1 cellular context compared by ENCODE assay signal in the genomic region with DNA sequence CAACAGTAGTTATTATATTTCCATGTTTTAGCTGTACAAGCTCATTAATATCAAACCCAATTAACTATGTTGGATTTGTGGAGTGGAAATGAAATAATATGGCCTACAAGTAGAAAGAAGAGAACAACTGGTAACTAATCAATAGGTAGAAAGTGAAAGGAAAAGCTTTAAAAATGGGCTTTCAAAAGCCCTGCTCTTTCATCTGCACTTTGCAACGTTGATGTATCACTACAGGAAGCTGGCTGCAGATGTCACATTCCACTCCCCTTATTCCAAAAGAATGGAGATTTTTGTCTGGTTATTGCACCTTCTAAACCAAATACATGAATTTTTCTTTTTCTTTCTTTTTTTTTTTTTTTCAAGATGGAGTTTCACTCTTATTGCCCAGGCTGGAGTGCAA.
TF ChIP-seq lines count a peak whose summit lies in the region.

No MANE protein-coding gene starts in this region.

TF ChIP-seq in HepG2, 621 proteins besides CTCF, POLR2A, EP300 and RAD21 (continued from another document):
- TF ChIP-seq NFATC3 (CRISPR knock-in tag; IDR thresholded peaks at IDR 0.05) (no peak), MAFK (conservative IDR thresholded peaks at IDR 0.05 in 1 of 2, IDR thresholded peaks at IDR 0.05 in 1 of 2; ENCODE audit: low read length in 2 of 2) (no peak), AHR (CRISPR knock-in tag; IDR thresholded peaks at IDR 0.05) (no peak), ZNF761 (CRISPR knock-in tag; conservative IDR thresholded peaks at IDR 0.05) (no peak), HMG20B (CRISPR knock-in tag; conservative IDR thresholded peaks at IDR 0.05) (no peak)
- TF ChIP-seq, protein P1, sequence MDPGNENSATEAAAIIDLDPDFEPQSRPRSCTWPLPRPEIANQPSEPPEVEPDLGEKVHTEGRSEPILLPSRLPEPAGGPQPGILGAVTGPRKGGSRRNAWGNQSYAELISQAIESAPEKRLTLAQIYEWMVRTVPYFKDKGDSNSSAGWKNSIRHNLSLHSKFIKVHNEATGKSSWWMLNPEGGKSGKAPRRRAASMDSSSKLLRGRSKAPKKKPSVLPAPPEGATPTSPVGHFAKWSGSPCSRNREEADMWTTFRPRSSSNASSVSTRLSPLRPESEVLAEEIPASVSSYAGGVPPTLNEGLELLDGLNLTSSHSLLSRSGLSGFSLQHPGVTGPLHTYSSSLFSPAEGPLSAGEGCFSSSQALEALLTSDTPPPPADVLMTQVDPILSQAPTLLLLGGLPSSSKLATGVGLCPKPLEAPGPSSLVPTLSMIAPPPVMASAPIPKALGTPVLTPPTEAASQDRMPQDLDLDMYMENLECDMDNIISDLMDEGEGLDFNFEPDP (CRISPR knock-in tag; conservative IDR thresholded peaks at IDR 0.05) = no peak
